Comparison of ENCODE assay signal across 8 cellular contexts in the genomic region with DNA sequence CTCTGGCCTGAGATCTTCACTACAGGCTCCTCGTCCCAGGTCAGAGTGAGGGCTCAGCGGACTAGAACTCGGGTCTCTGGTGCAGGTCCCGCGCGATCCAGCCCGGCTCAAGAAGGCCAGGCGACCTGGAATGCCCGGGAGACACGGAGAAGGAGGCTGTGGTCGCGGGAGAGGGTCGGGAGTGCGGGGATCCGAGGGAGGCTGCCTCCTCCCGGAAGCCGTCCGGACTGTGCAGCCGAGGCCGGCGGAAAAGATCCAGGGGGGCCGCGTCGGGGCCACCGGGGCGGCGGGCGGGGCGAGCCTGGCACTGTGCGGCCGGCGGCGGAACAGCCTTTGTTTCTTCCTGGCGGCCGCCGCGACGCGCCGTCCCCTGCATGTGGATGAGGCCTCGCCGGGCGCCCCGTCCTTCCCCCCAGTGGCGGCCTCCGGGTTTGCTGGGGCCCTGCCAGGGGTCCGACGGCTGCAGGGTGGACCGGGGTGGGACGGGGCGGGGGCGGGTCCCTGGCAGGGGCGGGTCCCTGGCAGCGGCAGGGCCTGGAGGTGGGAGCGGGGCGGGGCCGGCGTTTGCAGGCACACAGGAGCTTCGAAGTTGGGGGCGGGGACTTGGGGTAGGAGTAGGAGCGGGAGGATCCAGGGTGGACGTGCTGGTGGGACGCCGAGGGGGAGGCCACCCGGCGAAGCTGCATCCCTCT. TPM values are rescaled to one million over a fixed set of nuclear protein-coding genes. Genes with fewer than 3 reads are reported as not detected.
DNase-seq lines count a peak whose midpoint lies in the region; ATAC-seq lines count a peak whose summit lies in the region.

No MANE protein-coding gene starts in this region.

- peaks cover 10% of the 10 kb centered on the region for H3K36me3 Mint-ChIP-seq in dendritic cell treated with granulocyte-macrophage colony-stimulating factor and Interleukin-4, amounts not matched to agents 40 ng/mL and 50 ng/mL, for 4 days (ENCODE audit: low read depth)
- peaks cover 11 to 24% (median 12%) of the 10 kb centered on the region in 3 donors for H3K36me3 Mint-ChIP-seq in naive thymus-derived CD8-positive, alpha-beta T cell

- peaks cover 58% of the 10 kb centered on the region for H3K27me3 Mint-ChIP-seq in dendritic cell treated with granulocyte-macrophage colony-stimulating factor and Interleukin-4, amounts not matched to agents 40 ng/mL and 50 ng/mL, for 4 days
- H3K27me3 Mint-ChIP-seq in naive thymus-derived CD8-positive, alpha-beta T cell, result peaks cover 31 to 79% (median 53%) of the 10 kb centered on the region in 5 donors

- POLR2A ChIA-PET in naive thymus-derived CD8-positive, alpha-beta T cell (lab: Charles Lee), result no interaction called here

- peak; percentile 31 for DNase-seq in CD1c-positive myeloid dendritic cell (ENCODE audit: extremely low spot score)
- DNase-seq in M059J (ENCODE audit: low read depth), result peak; percentile 37
- no peak for DNase-seq in naive thymus-derived CD8-positive, alpha-beta T cell
- DNase-seq in occipital lobe (lab: John Stamatoyannopoulos, UW), result no peak
- DNase-seq in HCEC 1CT, result no peak
- no peak for DNase-seq in COR-L47 (lab: John Stamatoyannopoulos, UW)
- no peak for DNase-seq in NOMO-1 (lab: John Stamatoyannopoulos, UW; ENCODE audit: unreplicated experiment in 2 of 2)

- ATAC-seq in naive thymus-derived CD8-positive, alpha-beta T cell, result peak; percentile 42 to 70

- peaks cover 23% of the 10 kb centered on the region for H3K4me1 Mint-ChIP-seq in dendritic cell treated with granulocyte-macrophage colony-stimulating factor and Interleukin-4, amounts not matched to agents 40 ng/mL and 50 ng/mL, for 4 days (ENCODE audit: low read depth)
- peaks cover 9 to 12% (median 11%) of the 10 kb centered on the region in 4 donors for H3K4me1 Mint-ChIP-seq in naive thymus-derived CD8-positive, alpha-beta T cell

- intact Hi-C loops in dendritic cell treated with granulocyte-macrophage colony-stimulating factor and Interleukin-4, amounts not matched to agents 40 ng/mL and 50 ng/mL, for 4 days (cut with micrococcal nuclease), result no loop called here

- H3K4me3 Mint-ChIP-seq in dendritic cell treated with granulocyte-macrophage colony-stimulating factor and Interleukin-4, amounts not matched to agents 40 ng/mL and 50 ng/mL, for 4 days, result peak overlapping the region; percentile 73
- peak overlapping the region; percentile 63 to 91 (median 78) for H3K4me3 Mint-ChIP-seq in naive thymus-derived CD8-positive, alpha-beta T cell

- H3K27ac Mint-ChIP-seq in dendritic cell treated with granulocyte-macrophage colony-stimulating factor and Interleukin-4, amounts not matched to agents 40 ng/mL and 50 ng/mL, for 4 days, result no peak overlapping the region
- peak overlapping the region in 1 of 10 donors; percentile 56 for H3K27ac Mint-ChIP-seq in naive thymus-derived CD8-positive, alpha-beta T cell

- H3K9me3 Mint-ChIP-seq in dendritic cell treated with granulocyte-macrophage colony-stimulating factor and Interleukin-4, amounts not matched to agents 40 ng/mL and 50 ng/mL, for 4 days, result peaks cover 16% of the 10 kb centered on the region
- peaks cover 8 to 39% (median 20%) of the 10 kb centered on the region in 9 donors for H3K9me3 Mint-ChIP-seq in naive thymus-derived CD8-positive, alpha-beta T cell

RNA-seq across cellular contexts. Expression of gene SLC7A10, which starts 1.0 kb away (rescaled TPM):
- total RNA-seq in M059J (2014; rRNA removed; shearing (Covaris generic)), result not detected in 2 replicates
- total RNA-seq in naive thymus-derived CD8-positive, alpha-beta T cell, result not detected
- polyA plus RNA-seq in naive thymus-derived CD8-positive, alpha-beta T cell, result not detected
- total RNA-seq in occipital lobe, result 2.5 TPM

RNA-seq across cellular contexts. Expression of gene LRP3, which starts 32.6 kb away (rescaled TPM):
- total RNA-seq in M059J (2014; rRNA removed; shearing (Covaris generic)), result 2.0 and 2.1 TPM in 2 replicates
- not detected for total RNA-seq in naive thymus-derived CD8-positive, alpha-beta T cell
- not detected for polyA plus RNA-seq in naive thymus-derived CD8-positive, alpha-beta T cell
- 96.2 TPM for total RNA-seq in occipital lobe

Comparison
In these comparisons a context has a peak if more than half of its experiments do, and no peak if none do; other contexts are left out.
1. DNase-seq: peak in CD1c-positive myeloid dendritic cell (single experiment) and M059J (single experiment); none in naive thymus-derived CD8-positive, alpha-beta T cell (0 of 10), occipital lobe (single experiment), HCEC 1CT (single experiment), COR-L47 (single experiment) and NOMO-1 (0 of 2).
2. RNA of gene LRP3, which starts 32.6 kb away (total RNA-seq): 96.2 TPM in occipital lobe (single experiment); 2.0 to 2.1 TPM in M059J and not detected in naive thymus-derived CD8-positive, alpha-beta T cell; every median in the first group is over 10 times any median in the second.